ENCODE assay signal across 1 cellular context in the genomic region with DNA sequence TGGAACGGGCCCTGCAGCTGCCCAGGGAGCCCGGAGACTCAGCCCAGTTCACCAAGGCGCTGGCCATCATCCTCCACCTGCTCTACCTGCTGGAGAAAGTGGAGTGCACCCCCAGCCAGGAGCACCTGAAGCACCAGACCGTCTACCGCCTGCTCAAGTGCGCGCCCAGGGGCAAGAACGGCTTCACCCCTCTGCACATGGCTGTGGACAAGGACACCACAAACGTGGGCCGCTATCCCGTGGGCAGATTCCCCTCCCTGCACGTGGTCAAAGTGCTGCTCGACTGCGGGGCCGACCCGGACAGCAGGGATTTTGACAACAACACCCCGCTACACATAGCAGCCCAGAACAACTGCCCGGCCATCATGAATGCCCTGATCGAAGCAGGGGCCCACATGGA.
TF ChIP-seq lines count a peak whose summit lies in the region.

No MANE protein-coding gene starts in this region.

TF ChIP-seq in K562, 482 proteins besides CTCF, POLR2A, EP300 and RAD21:
- TF ChIP-seq, protein P1, sequence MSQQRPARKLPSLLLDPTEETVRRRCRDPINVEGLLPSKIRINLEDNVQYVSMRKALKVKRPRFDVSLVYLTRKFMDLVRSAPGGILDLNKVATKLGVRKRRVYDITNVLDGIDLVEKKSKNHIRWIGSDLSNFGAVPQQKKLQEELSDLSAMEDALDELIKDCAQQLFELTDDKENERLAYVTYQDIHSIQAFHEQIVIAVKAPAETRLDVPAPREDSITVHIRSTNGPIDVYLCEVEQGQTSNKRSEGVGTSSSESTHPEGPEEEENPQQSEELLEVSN (IDR thresholded peaks at IDR 0.05; ENCODE audit: borderline replicate concordance in 1 of 2, extremely low read depth in 1 of 2, insufficient read depth in 1 of 2, insufficient read length in 1 of 2, low read depth in 1 of 2, low read length in 1 of 2, poor library complexity in 1 of 2, severe bottlenecking in 1 of 2) = peak in 1 of 2 experiments; percentile 8
- TF ChIP-seq RBFOX2 (IDR thresholded peaks at IDR 0.05; ENCODE audit: low read depth, low read length) (peak; percentile 69), CBFB (CRISPR knock-in tag; IDR thresholded peaks at IDR 0.05) (0 out of 2 replicates have a peak, but pooled peaks have one; percentile 3), MAX (CRISPR knock-in tag; IDR thresholded peaks at IDR 0.05) (peak; percentile 53), POLR2G (IDR thresholded peaks at IDR 0.05; ENCODE audit: low read depth, low read length) (peak; percentile 59; the same call in 1 of the 2 replicates)
